Comparison of ENCODE assay signal across 13 cellular contexts in genomic region chr19:37519890-37520289, GRCh38. TPM values are rescaled to one million over a fixed set of nuclear protein-coding genes. Genes with fewer than 3 reads are reported as not detected.
A peak's percentile ranks its signal among the peaks of the same experiment; 100 is the strongest.
DNase-seq lines count a peak whose midpoint lies in the region; ATAC-seq and TF ChIP-seq lines count a peak whose summit lies in the region.
"Had no signal": no experiment of that assay in that cellular context is flagged by ENCODE, and none has a peak within 500 bp of the region (broad histone marks: within the 10 kb centered on the region; RNA-seq: fewer than 3 reads in every experiment).

No MANE protein-coding gene starts in this region.

- H2AFZ ChIP-seq in hepatocyte, result no peak overlapping the region

- H3K4me1 ChIP-seq in hepatocyte (ENCODE audit: insufficient read depth), result no peaks in the 10 kb centered on the region
- H3K4me1 ChIP-seq: stomach had no signal

- H3K36me3 Mint-ChIP-seq in nephron progenitor cell (ENCODE audit: low read depth), result peaks cover 97% of the 10 kb centered on the region

- H3K27ac Mint-ChIP-seq in stimulated activated naive CD8-positive, alpha-beta T cell treated with anti-CD3 and anti-CD28 coated beads, Interleukin-15, amount 100 ng/mL, for 72 hours, result no peak overlapping the region
- no peak overlapping the region for H3K27ac Mint-ChIP-seq in nephron progenitor cell
- H3K27ac Mint-ChIP-seq: T-cell had no signal

- POLR2A ChIA-PET in RWPE1 (lab: Yijun Ruan, JAX; ENCODE audit: low non-redundant PET), result no interaction called here

- peaks cover 24 to 41% of the 10 kb centered on the region in 2 donors for H3K9me3 Mint-ChIP-seq in stimulated activated naive CD8-positive, alpha-beta T cell treated with anti-CD3 and anti-CD28 coated beads, Interleukin-15, amount 100 ng/mL, for 72 hours
- H3K9me3 Mint-ChIP-seq in nephron progenitor cell, result peaks cover 77% of the 10 kb centered on the region

- H3K27ac ChIP-seq in RWPE1 (no peak overlapping the region), hepatocyte (no peak overlapping the region)
- H3K27ac ChIP-seq: stomach had no signal

- H3K79me2 ChIP-seq in hepatocyte, result no peaks in the 10 kb centered on the region

- H3K27me3 ChIP-seq in hepatocyte, result no peaks in the 10 kb centered on the region
- H3K27me3 ChIP-seq: stomach had no signal

- H3K4me3 Mint-ChIP-seq in stimulated activated naive CD8-positive, alpha-beta T cell treated with anti-CD3 and anti-CD28 coated beads, Interleukin-15, amount 100 ng/mL, for 72 hours, result no peak overlapping the region
- no peak overlapping the region for H3K4me3 Mint-ChIP-seq in nephron progenitor cell
- H3K4me3 Mint-ChIP-seq: T-cell had no signal

- 37% methylated on average over 2 of the region's 2 CpGs for WGBS in hepatocyte (ENCODE audit: low lambda C conversion rate, missing lambda C conversion rate)

- CTCF ChIA-PET in RWPE1 (lab: Yijun Ruan, JAX), result no interaction called here

- no peak overlapping the region for H3K4me2 ChIP-seq in hepatocyte

- H4K20me1 ChIP-seq in hepatocyte (ENCODE audit: insufficient read depth, poor library complexity, severe bottlenecking), result no peaks in the 10 kb centered on the region

- TF ChIP-seq CTCF in RWPE1 (conservative IDR thresholded peaks at IDR 0.05; ENCODE audit: low read depth), result no peak
- no peak for TF ChIP-seq CTCF in hepatocyte (IDR thresholded peaks at IDR 0.05; ENCODE audit: poor library complexity)
- TF ChIP-seq CTCF in nephron progenitor cell (IDR thresholded peaks at IDR 0.05), result no peak

- H3K36me3 ChIP-seq in hepatocyte (replicated peaks; ENCODE audit: insufficient read depth, low read depth), result peaks cover 4% of the 10 kb centered on the region

- H3K9me2 ChIP-seq in hepatocyte (replicated peaks; ENCODE audit: insufficient read depth), result no peaks in the 10 kb centered on the region

- no peak overlapping the region for H3K4me3 ChIP-seq in hepatocyte
- H3K4me3 ChIP-seq: stomach had no signal

- DNase-seq in stimulated activated naive CD8-positive, alpha-beta T cell treated with anti-CD3 and anti-CD28 coated beads, Interleukin-15, amount 100 ng/mL, for 72 hours, result no peak
- DNase-seq in stimulated activated naive CD8-positive, alpha-beta T cell treated with anti-CD3 and anti-CD28 coated beads, Interleukin-15, Interleukin-2, amounts not matched to agents 100 U/mL and 50 U/mL, for 24 hours, result no peak
- peak; percentile 16 for DNase-seq in RWPE1 (ENCODE audit: low spot score)
- peak; percentile 20 for DNase-seq in hepatocyte (ENCODE audit: low spot score)
- DNase-seq in NCI-H1105 treated with DMSO at 0.1 percent for 48 hours (lab: John Stamatoyannopoulos, UW), result no peak
- DNase-seq in HuH-7 (ENCODE audit: low spot score), result no peak
- DNase-seq in NCI-H526 treated with DMSO at 0.1 percent for 48 hours (lab: John Stamatoyannopoulos, UW), result no peak
- no peak for DNase-seq in nephron progenitor cell
- DNase-seq: dermis blood vessel endothelial cell, DMS 273 treated with DMSO at 0.1 percent for 48 hours, NCI-H1092, stomach, T-cell had no signal

- peaks cover 6% of the 10 kb centered on the region for H3K9me3 ChIP-seq in hepatocyte (ENCODE audit: low read depth)

- no peaks in the 10 kb centered on the region for H3K4me1 Mint-ChIP-seq in stimulated activated naive CD8-positive, alpha-beta T cell treated with anti-CD3 and anti-CD28 coated beads, Interleukin-15, amount 100 ng/mL, for 72 hours
- no peaks in the 10 kb centered on the region for H3K4me1 Mint-ChIP-seq in nephron progenitor cell
- H3K4me1 Mint-ChIP-seq: T-cell had no signal

- no peaks in the 10 kb centered on the region for H3K27me3 Mint-ChIP-seq in stimulated activated naive CD8-positive, alpha-beta T cell treated with anti-CD3 and anti-CD28 coated beads, Interleukin-15, amount 100 ng/mL, for 72 hours
- peaks cover 5% of the 10 kb centered on the region for H3K27me3 Mint-ChIP-seq in nephron progenitor cell (ENCODE audit: low read depth, poor library complexity)
- H3K27me3 Mint-ChIP-seq: T-cell had no signal

- peak; percentile 61 for ATAC-seq in stimulated activated naive CD8-positive, alpha-beta T cell treated with anti-CD3 and anti-CD28 coated beads, Interleukin-15, amount 100 ng/mL, for 72 hours
- ATAC-seq in stimulated activated naive CD8-positive, alpha-beta T cell treated with anti-CD3 and anti-CD28 coated beads, Interleukin-15, Interleukin-2, amounts not matched to agents 100 U/mL and 50 U/mL, for 24 hours, result no peak
- ATAC-seq: T-cell had no signal

RNA-seq across cellular contexts. Expression of gene ZNF793, which starts 13.2 kb away (rescaled TPM):
- total RNA-seq in hepatocyte, result 5.1 and 5.8 TPM in 2 replicates
- 6.0 and 6.2 TPM in 2 replicates for polyA plus RNA-seq in hepatocyte

RNA-seq across cellular contexts. Expression of gene ZNF570, which starts 50.7 kb away (rescaled TPM):
- total RNA-seq in hepatocyte, result 5.1 and 7.4 TPM in 2 replicates
- polyA plus RNA-seq in hepatocyte, result 1.2 and 1.8 TPM in 2 replicates

RNA-seq across cellular contexts. Expression of gene ZNF569, which starts 52.6 kb away (rescaled TPM):
- total RNA-seq in hepatocyte, result 5.9 and 7.9 TPM in 2 replicates
- polyA plus RNA-seq in hepatocyte, result 2.2 and 3.6 TPM in 2 replicates

Comparison
In these comparisons a context has a peak if more than half of its experiments do, and no peak if none do; other contexts are left out.
1. DNase-seq: peak in RWPE1 (single experiment) and hepatocyte (single experiment); none in stimulated activated naive CD8-positive, alpha-beta T cell treated with anti-CD3 and anti-CD28 coated beads, Interleukin-15, amount 100 ng/mL, for 72 hours (0 of 2), stimulated activated naive CD8-positive, alpha-beta T cell treated with anti-CD3 and anti-CD28 coated beads, Interleukin-15, Interleukin-2, amounts not matched to agents 100 U/mL and 50 U/mL, for 24 hours (single experiment), NCI-H1105 treated with DMSO at 0.1 percent for 48 hours (single experiment), HuH-7 (single experiment), NCI-H526 treated with DMSO at 0.1 percent for 48 hours (single experiment) and nephron progenitor cell (single experiment).